ENCODE assay signal across 19 cellular contexts in genomic region chr6:15736023-15736696, GRCh38.
DNase-seq lines count a peak whose midpoint lies in the region; ATAC-seq, FAIRE-seq and TF ChIP-seq lines count a peak whose summit lies in the region.
"Had no signal": no experiment of that assay in that cellular context is flagged by ENCODE, and none has a peak within 500 bp of the region (broad histone marks: within the 10 kb centered on the region; RNA-seq: fewer than 3 reads in every experiment).

No MANE protein-coding gene starts in this region.

- no peak for TF ChIP-seq POLR2A in IMR-90 (IDR thresholded peaks at IDR 0.05; ENCODE audit: low read depth, low read length)

- H3K9me1 ChIP-seq in IMR-90 (ENCODE audit: insufficient read depth, low read length), result peaks cover 4% of the 10 kb centered on the region

- POLR2A ChIA-PET in IMR-90 (lab: Charles Lee; ENCODE audit: unreplicated experiment), result no interaction called here
- POLR2A ChIA-PET in MCF 10A (lab: Yijun Ruan, JAX), result no interaction called here

- 0 out of 2 replicates have a peak overlapping the region, but pooled peaks have one; percentile 22 for H2BK20ac ChIP-seq in IMR-90 (ENCODE audit: low read depth, low read length)

- TF ChIP-seq CTCF in IMR-90 (conservative IDR thresholded peaks at IDR 0.05; ENCODE audit: low read depth, low read length), result no peak
- TF ChIP-seq CTCF in pancreas (IDR thresholded peaks at IDR 0.05), result no peak
- no peak for TF ChIP-seq CTCF in MCF 10A (IDR thresholded peaks at IDR 0.05; ENCODE audit: unreplicated experiment)

- no peak overlapping the region for H3K4me2 ChIP-seq in IMR-90 (ENCODE audit: low read depth, low read length)

- H3K79me1 ChIP-seq in IMR-90 (ENCODE audit: low read depth in 1 of 2, low read length in 2 of 2), result no peaks in the 10 kb centered on the region

- dilution Hi-C loops in IMR-90 (cut with HindIII; ENCODE audit: low sequenced_read_pairs, unreplicated experiment), result no loop called here

- H3K4me1 Mint-ChIP-seq in activated T-cell treated with anti-CD3 and anti-CD28 coated beads, Interleukin-2, amount 50 U/mL, for 24 hours (ENCODE audit: low read depth), result peaks cover 51% of the 10 kb centered on the region
- peaks cover 43% of the 10 kb centered on the region for H3K4me1 Mint-ChIP-seq in activated naive CD8-positive, alpha-beta T cell treated with anti-CD3 and anti-CD28 coated beads, Interleukin-2, amount 50 U/mL, for 24 hours
- H3K4me1 Mint-ChIP-seq in MCF 10A (ENCODE audit: insufficient read depth, unreplicated experiment), result no peaks in the 10 kb centered on the region

- H2BK5ac ChIP-seq in IMR-90 (ENCODE audit: low read depth, low read length, poor library complexity, severe bottlenecking), result peak overlapping the region; percentile 50

- H4K5ac ChIP-seq in IMR-90 (ENCODE audit: low read depth, low read length), result no peak overlapping the region

- in situ Hi-C loops in IMR-90 (cut with MboI; ENCODE audit: low sequenced_read_pairs), result no loop called here

- peaks cover 4% of the 10 kb centered on the region for H3K27me3 Mint-ChIP-seq in activated T-cell treated with anti-CD3 and anti-CD28 coated beads, Interleukin-2, amount 50 U/mL, for 24 hours
- no peaks in the 10 kb centered on the region for H3K27me3 Mint-ChIP-seq in activated naive CD8-positive, alpha-beta T cell treated with anti-CD3 and anti-CD28 coated beads, Interleukin-2, amount 50 U/mL, for 24 hours
- H3K27me3 Mint-ChIP-seq in MCF 10A (ENCODE audit: insufficient read depth, unreplicated experiment), result peaks cover 15% of the 10 kb centered on the region

- no peak overlapping the region; the same call in 2 of the 3 replicates for H2BK15ac ChIP-seq in IMR-90 (ENCODE audit: low read depth, low read length)

- 83% methylated on average over 1 of the region's 3 CpGs; no CpG with 5 or more reads in 1 of the 2 experiments for WGBS in IMR-90 (ENCODE audit: extremely low coverage in 2 of 2, insufficient read length in 1 of 2), 2 experiments
- 31 to 32% methylated on average over 3 of the region's 3 CpGs for WGBS in pancreas, 2 donors

- H3K27ac ChIP-seq in IMR-90 (ENCODE audit: insufficient read depth, low read length) (no peak overlapping the region), pancreas (peak overlapping the region; percentile 16 to 58 (median 47))
- H3K27ac ChIP-seq: adrenal gland, esophagus muscularis mucosa, HL-60, left ventricle myocardium inferior, SJSA1, uterus had no signal

- H4K91ac ChIP-seq in IMR-90 (ENCODE audit: insufficient read depth, low read depth, low read length), result no peak overlapping the region; the same call in 1 of the 2 replicates

- CTCF ChIA-PET in IMR-90 (lab: Yijun Ruan, JAX) (no interaction called here), MCF 10A (lab: Yijun Ruan, JAX) (interaction anchor here (0.5 to 1.2 kb wide), 2 partner anchors 45 to 472 kb away, joined by 3 read pairs; no protein-coding TSS in a partner anchor)

- BruUV-seq in IMR-90 (replicated peaks; lab: Mats Ljungman, UMichigan) (no TSS peak), MCF 10A (replicated peaks; lab: Mats Ljungman, UMichigan) (no TSS peak)

- no peak for TF ChIP-seq RAD21 in IMR-90 (IDR thresholded peaks at IDR 0.05; ENCODE audit: low read length)

- H3K9ac ChIP-seq in IMR-90 (ENCODE audit: low read depth, low read length), result no peak overlapping the region

- H2AFZ ChIP-seq in IMR-90 (replicated peaks; ENCODE audit: low read length, poor library complexity), result no peak overlapping the region

- no peak; the same call in 1 of the 2 replicates for ATAC-seq in IMR-90 (ENCODE audit: low read depth)
- no peak for ATAC-seq in activated naive CD8-positive, alpha-beta T cell treated with anti-CD3 and anti-CD28 coated beads, Interleukin-2, amount 50 U/mL, for 24 hours
- peak; percentile 55 to 68 (median 64) for ATAC-seq in pancreas
- no peak for ATAC-seq in GM18873 (IDR thresholded peaks at IDR 0.05; ENCODE audit: low FRiP score, unreplicated experiment)

- no peak overlapping the region for H3K14ac ChIP-seq in IMR-90 (replicated peaks; ENCODE audit: low read depth, low read length)

- H3K9me3 Mint-ChIP-seq in activated T-cell treated with anti-CD3 and anti-CD28 coated beads, Interleukin-2, amount 50 U/mL, for 24 hours, result no peaks in the 10 kb centered on the region
- peaks cover 6% of the 10 kb centered on the region for H3K9me3 Mint-ChIP-seq in activated naive CD8-positive, alpha-beta T cell treated with anti-CD3 and anti-CD28 coated beads, Interleukin-2, amount 50 U/mL, for 24 hours
- H3K9me3 Mint-ChIP-seq in MCF 10A (ENCODE audit: unreplicated experiment), result no peaks in the 10 kb centered on the region
- H3K9me3 Mint-ChIP-seq: CD4-positive, alpha-beta T cell had no signal

- no peaks in the 10 kb centered on the region for H3K36me3 Mint-ChIP-seq in activated T-cell treated with anti-CD3 and anti-CD28 coated beads, Interleukin-2, amount 50 U/mL, for 24 hours (ENCODE audit: low read depth)
- no peaks in the 10 kb centered on the region for H3K36me3 Mint-ChIP-seq in activated naive CD8-positive, alpha-beta T cell treated with anti-CD3 and anti-CD28 coated beads, Interleukin-2, amount 50 U/mL, for 24 hours (ENCODE audit: low read depth)
- H3K36me3 Mint-ChIP-seq in MCF 10A (ENCODE audit: insufficient read depth, unreplicated experiment), result no peaks in the 10 kb centered on the region

- intact Hi-C loops in IMR-90 (cut with micrococcal nuclease) (no loop called here), pancreas (cut with DNase I) (no loop called here), MCF 10A (cut with micrococcal nuclease) (no loop called here)

- H3K56ac ChIP-seq in IMR-90 (ENCODE audit: extremely low read depth, insufficient read depth, low read length), result no peak overlapping the region

- DNase-seq in activated T-cell treated with anti-CD3 and anti-CD28 coated beads, Interleukin-2, amount 50 U/mL, for 24 hours, result no peak
- DNase-seq in activated T-cell treated with anti-CD3 and anti-CD28 coated beads, Interleukin-2, amount 50 U/mL, for 48 hours, result no peak
- DNase-seq in IMR-90 (no peak), pancreas (peak in 1 of 6 donors; percentile 15), NCI-H345 treated with DMSO at 0.1 percent for 48 hours (lab: John Stamatoyannopoulos, UW; ENCODE audit: unreplicated experiment) (no peak), MCF 10A (ENCODE audit: unreplicated experiment) (no peak)
- no peak for DNase-seq in activated naive CD8-positive, alpha-beta T cell treated with anti-CD3 and anti-CD28 coated beads, Interleukin-2, amount 50 U/mL, for 24 hours
- DNase-seq: activated CD4-positive, alpha-beta T cell treated with anti-CD3 and anti-CD28 coated beads for 1 hour; adrenal gland; CD4-positive, alpha-beta T cell; DND-41; KBM-7; left ventricle myocardium inferior; occipital lobe; uterus had no signal

- no peaks in the 10 kb centered on the region for H4K20me1 ChIP-seq in IMR-90 (ENCODE audit: insufficient read depth, low read length)

- peak overlapping the region; percentile 47; the same call in 1 of the 2 replicates for H2BK120ac ChIP-seq in IMR-90 (ENCODE audit: low read depth, low read length)

- no peak for FAIRE-seq in pancreas (lab: Jason Lieb, UNC)

- H3K36me3 ChIP-seq in IMR-90 (ENCODE audit: control insufficient read depth, insufficient read depth, low read length), result no peaks in the 10 kb centered on the region
- H3K36me3 ChIP-seq in pancreas, result no peaks in the 10 kb centered on the region
- H3K36me3 ChIP-seq: adrenal gland, esophagus muscularis mucosa, left ventricle myocardium inferior, SJSA1, uterus had no signal

- H3K4me3 ChIP-seq in IMR-90 (ENCODE audit: insufficient read depth, low read depth, low read length) (no peak overlapping the region), pancreas (no peak overlapping the region)
- H3K4me3 ChIP-seq: adrenal gland, esophagus muscularis mucosa, left ventricle myocardium inferior, SJSA1, uterus had no signal

- H4K8ac ChIP-seq in IMR-90 (ENCODE audit: low read depth in 2 of 2, low read length in 2 of 2), result no peak overlapping the region

- H3K23ac ChIP-seq in IMR-90 (ENCODE audit: low read depth, low read length), result no peak overlapping the region

- H3K4ac ChIP-seq in IMR-90 (ENCODE audit: low read depth, low read length), result peak overlapping the region; percentile 48; the same call in 1 of the 2 replicates

- H2AK5ac ChIP-seq in IMR-90 (ENCODE audit: low read depth, low read length), result no peak overlapping the region

- H3K9me3 ChIP-seq in IMR-90 (ENCODE audit: control insufficient read depth, insufficient read depth, low read length) (no peaks in the 10 kb centered on the region), pancreas (no peaks in the 10 kb centered on the region)
- H3K9me3 ChIP-seq: adrenal gland, esophagus muscularis mucosa, left ventricle myocardium inferior, SJSA1, uterus had no signal

- H3K4me1 ChIP-seq in IMR-90 (ENCODE audit: control insufficient read depth, insufficient read depth, low read length) (peaks cover 2% of the 10 kb centered on the region), pancreas (peaks cover 10 to 14% (median 12%) of the 10 kb centered on the region in 3 donors)
- H3K4me1 ChIP-seq: adrenal gland, esophagus muscularis mucosa, uterus had no signal

- H3K27ac Mint-ChIP-seq in activated T-cell treated with anti-CD3 and anti-CD28 coated beads, Interleukin-2, amount 50 U/mL, for 24 hours, result peak overlapping the region; percentile 83
- H3K27ac Mint-ChIP-seq in activated naive CD8-positive, alpha-beta T cell treated with anti-CD3 and anti-CD28 coated beads, Interleukin-2, amount 50 U/mL, for 24 hours, result peak overlapping the region; percentile 64
- no peak overlapping the region for H3K27ac Mint-ChIP-seq in MCF 10A (ENCODE audit: low read depth, unreplicated experiment)
- H3K27ac Mint-ChIP-seq: CD4-positive, alpha-beta T cell had no signal

- peaks cover 4% of the 10 kb centered on the region; the same call in 1 of the 2 replicates for H3K27me3 ChIP-seq in IMR-90 (ENCODE audit: control insufficient read depth, insufficient read depth, low read length)
- no peaks in the 10 kb centered on the region for H3K27me3 ChIP-seq in pancreas
- H3K27me3 ChIP-seq: adrenal gland, esophagus muscularis mucosa, SJSA1, uterus had no signal

- H3K4me3 Mint-ChIP-seq in activated T-cell treated with anti-CD3 and anti-CD28 coated beads, Interleukin-2, amount 50 U/mL, for 24 hours, result peak overlapping the region; percentile 17
- no peak overlapping the region for H3K4me3 Mint-ChIP-seq in activated naive CD8-positive, alpha-beta T cell treated with anti-CD3 and anti-CD28 coated beads, Interleukin-2, amount 50 U/mL, for 24 hours
- H3K4me3 Mint-ChIP-seq in MCF 10A (ENCODE audit: unreplicated experiment), result no peak overlapping the region
- H3K4me3 Mint-ChIP-seq: CD4-positive, alpha-beta T cell had no signal

- no peak overlapping the region for H2AK9ac ChIP-seq in IMR-90 (replicated peaks; ENCODE audit: low read depth, low read length, poor library complexity)

- 0 out of 2 replicates have a peak overlapping the region, but pooled peaks have one; percentile 3 for H3K18ac ChIP-seq in IMR-90 (ENCODE audit: low read depth, low read length)

TF ChIP-seq in IMR-90, 13 proteins besides CTCF, POLR2A, EP300 and RAD21 (continues in another document):
- TF ChIP-seq MAZ (IDR thresholded peaks at IDR 0.05; ENCODE audit: borderline replicate concordance, low read depth, low read length), result no peak
- no peak for TF ChIP-seq BHLHE40 (IDR thresholded peaks at IDR 0.05; ENCODE audit: low read depth, low read length)

Comparison
In these comparisons a context has a peak if more than half of its experiments do, and no peak if none do; other contexts are left out.
1. ATAC-seq: peak in pancreas (4 of 4); none in IMR-90 (single experiment), activated naive CD8-positive, alpha-beta T cell treated with anti-CD3 and anti-CD28 coated beads, Interleukin-2, amount 50 U/mL, for 24 hours (single experiment) and GM18873 (single experiment).